ENCODE assay signal across 27 cellular contexts in genomic region chr6:100965069-100965468, GRCh38.
"Had no signal": no experiment of that assay in that cellular context is flagged by ENCODE, and none has a peak within 500 bp of the region (broad histone marks: within the 10 kb centered on the region; RNA-seq: fewer than 3 reads in every experiment).

No MANE protein-coding gene starts in this region.

- H3K4me1 ChIP-seq: esophagus squamous epithelium, gastrocnemius medialis, heart right ventricle, left lung, lower lobe of right lung had no signal

- DNase-seq: dermis blood vessel endothelial cell; dorsolateral prefrontal cortex; effector CD4-positive, alpha-beta T cell; effector memory CD8-positive, alpha-beta T cell; endodermal cell; erythroblast; esophagus squamous epithelium; foreskin fibroblast; foreskin melanocyte; gastrocnemius medialis; glutamatergic neuron; head of caudate nucleus; heart right ventricle; hippocampal formation; left cardiac atrium; left lung; left ventricle myocardium superior; lower lobe of right lung; mesenchymal stem cell; midbrain; naive thymus-derived CD4-positive, alpha-beta T cell had no signal

- ATAC-seq: effector memory CD8-positive, alpha-beta T cell; esophagus mucosa; gastrocnemius medialis; heart right ventricle; left cardiac atrium; left lung; left ventricle myocardium superior; lower lobe of right lung; naive thymus-derived CD4-positive, alpha-beta T cell had no signal

- H3K4me3 ChIP-seq: coronary artery, dorsolateral prefrontal cortex, esophagus squamous epithelium, gastrocnemius medialis, heart right ventricle, left lung, lower lobe of right lung had no signal

- H3K27me3 ChIP-seq: esophagus squamous epithelium, gastrocnemius medialis, heart right ventricle, left lung had no signal

- H3K4me1 Mint-ChIP-seq: naive thymus-derived CD4-positive, alpha-beta T cell had no signal

- H3K27ac Mint-ChIP-seq: effector memory CD8-positive, alpha-beta T cell; endodermal cell; naive thymus-derived CD4-positive, alpha-beta T cell had no signal

- FAIRE-seq: colon, islet of Langerhans, keratinocyte had no signal

- H3K9me3 ChIP-seq: gastrocnemius medialis, lower lobe of right lung had no signal

- H3K36me3 ChIP-seq: esophagus squamous epithelium, gastrocnemius medialis, heart right ventricle, left lung, lower lobe of right lung had no signal

- H3K4me3 Mint-ChIP-seq: effector memory CD8-positive, alpha-beta T cell; endodermal cell; naive thymus-derived CD4-positive, alpha-beta T cell had no signal

- H3K27ac ChIP-seq: coronary artery, dorsolateral prefrontal cortex, epithelial cell of prostate, esophagus squamous epithelium, gastrocnemius medialis, heart right ventricle, left lung, lower lobe of right lung had no signal
